Comparison of ENCODE assay signal across 8 cellular contexts in genomic region chr22:41468381-41469217, GRCh38. TPM values are rescaled to one million over a fixed set of nuclear protein-coding genes. Genes with fewer than 3 reads are reported as not detected.
A peak's percentile ranks its signal among the peaks of the same experiment; 100 is the strongest.
DNase-seq lines count a peak whose midpoint lies in the region; ATAC-seq and TF ChIP-seq lines count a peak whose summit lies in the region.

Gene ACO2, plus strand, starts transcription at chr22:41469117. Its CDS starts 30 bp downstream, at chr22:41469147.
Gene PHF5A, minus strand, starts transcription at chr22:41468692. Its CDS starts 39 bp downstream, at chr22:41468653.

- peaks cover 8% of the 10 kb centered on the region for H3K4me1 ChIP-seq in colonic mucosa

- peaks cover 38% of the 10 kb centered on the region for H3K36me3 Mint-ChIP-seq in activated CD4-positive, alpha-beta T cell treated with anti-CD3 and anti-CD28 coated beads, Interleukin-2, amount 10 ng/mL, durations not matched to agents 24 days and 14 days (ENCODE audit: low read depth)

- intact Hi-C loops in activated CD4-positive, alpha-beta T cell treated with anti-CD3 and anti-CD28 coated beads, Interleukin-2, amount 10 ng/mL, durations not matched to agents 24 days and 14 days (cut with micrococcal nuclease): loop anchor here (1.0 to 2.0 kb wide), 5 partner anchors 20 to 182 kb away; partner anchors contain the start of genes POLR3H, RANGAP1 and TEF
- intact Hi-C loops in colonic mucosa (cut with DNase I): no loop called here

- H3K27me3 Mint-ChIP-seq in activated CD4-positive, alpha-beta T cell treated with anti-CD3 and anti-CD28 coated beads, Interleukin-2, amount 10 ng/mL, durations not matched to agents 24 days and 14 days: no peaks in the 10 kb centered on the region

- peak within 1 kb of the TSS; percentile 97 for H3K27ac Mint-ChIP-seq in activated CD4-positive, alpha-beta T cell treated with anti-CD3 and anti-CD28 coated beads, Interleukin-2, amount 10 ng/mL, durations not matched to agents 24 days and 14 days

- peak; percentile 92 for ATAC-seq in GM19324 (IDR thresholded peaks at IDR 0.05; ENCODE audit: low FRiP score, unreplicated experiment)
- peak; percentile 56 for ATAC-seq in HG03469 (IDR thresholded peaks at IDR 0.05; ENCODE audit: unreplicated experiment)

- TF ChIP-seq CTCF in BJ (IDR thresholded peaks at IDR 0.05; ENCODE audit: insufficient read depth, low read depth, low read length) (no peak), colonic mucosa (IDR thresholded peaks at IDR 0.05) (no peak)

- H3K27ac ChIP-seq in colonic mucosa: peak within 1 kb of the TSS; percentile 78
- H3K27ac ChIP-seq in layer of hippocampus (ENCODE audit: low read depth, low read length): peak within 1 kb of the TSS; percentile 97

- POLR2A ChIA-PET in BJ (lab: Charles Lee): interaction anchor here (0.5 to 0.9 kb wide), 4 partner anchors 15 to 22 kb away, joined by 3 to 5 read pairs (median 4); partner anchors contain the start of gene TOB2

- CTCF ChIA-PET in BJ (lab: Yijun Ruan, JAX): interaction anchor here (1.0 to 2.6 kb wide), 4 partner anchors 13 to 65 kb away, joined by 3 to 10 read pairs (median 4); no protein-coding TSS in a partner anchor

- H3K9ac ChIP-seq in colonic mucosa (ENCODE audit: low read depth in 2 of 2, low read length in 2 of 2): peak within 1 kb of the TSS; percentile 89 to 94

- peaks cover 5% of the 10 kb centered on the region for H3K36me3 ChIP-seq in BJ (ENCODE audit: control insufficient read depth, insufficient read depth, low read length)
- peaks cover 12% of the 10 kb centered on the region for H3K36me3 ChIP-seq in colonic mucosa

- H3K4me3 ChIP-seq in BJ (ENCODE audit: low read depth, low read length) (peak within 1 kb of the TSS; percentile 82), colonic mucosa (peak within 1 kb of the TSS; percentile 80)

- H3K9me3 ChIP-seq in colonic mucosa: no peaks in the 10 kb centered on the region

- peaks cover 35% of the 10 kb centered on the region for H3K4me1 Mint-ChIP-seq in activated CD4-positive, alpha-beta T cell treated with anti-CD3 and anti-CD28 coated beads, Interleukin-2, amount 10 ng/mL, durations not matched to agents 24 days and 14 days

- no peaks in the 10 kb centered on the region for H3K27me3 ChIP-seq in BJ (ENCODE audit: control insufficient read depth, insufficient read depth, low read length)
- H3K27me3 ChIP-seq in colonic mucosa: no peaks in the 10 kb centered on the region
- no peaks in the 10 kb centered on the region for H3K27me3 ChIP-seq in layer of hippocampus (ENCODE audit: control insufficient read depth, insufficient read depth, low read length)

- DNase-seq in BJ (ENCODE audit: low read depth) (peak; percentile 83), NCI-H526 treated with DMSO at 0.1 percent for 48 hours (lab: John Stamatoyannopoulos, UW) (peak; percentile 92), colonic mucosa (peak; percentile 98)
- peak; percentile 100 for DNase-seq in activated CD4-positive, alpha-beta T cell treated with anti-CD3 and anti-CD28 coated beads, Interleukin-2, amount 10 ng/mL, durations not matched to agents 24 days and 14 days
- DNase-seq in stimulated activated CD4-positive, alpha-beta T cell treated with anti-CD3 and anti-CD28 coated beads, Interleukin-1b, Interleukin-23, amount 100 ng/mL, for 4 hours (ENCODE audit: low read depth in 2 of 2): peak; percentile 95 to 97

- peak within 1 kb of the TSS; percentile 86 for H3K4me3 Mint-ChIP-seq in activated CD4-positive, alpha-beta T cell treated with anti-CD3 and anti-CD28 coated beads, Interleukin-2, amount 10 ng/mL, durations not matched to agents 24 days and 14 days

- no peaks in the 10 kb centered on the region for H3K9me3 Mint-ChIP-seq in activated CD4-positive, alpha-beta T cell treated with anti-CD3 and anti-CD28 coated beads, Interleukin-2, amount 10 ng/mL, durations not matched to agents 24 days and 14 days

RNA-seq across cellular contexts. Expression of gene ACO2, which starts in this region (rescaled TPM):
- polyA plus RNA-seq in BJ (2011; rRNA removed): 20.5 and 60.5 TPM in 2 replicates
- 29.4 and 44.6 TPM in 2 replicates for polyA minus RNA-seq in BJ (2011; rRNA and poly(A)+ RNA removed)
- total RNA-seq in activated CD4-positive, alpha-beta T cell treated with anti-CD3 and anti-CD28 coated beads, Interleukin-2, amount 10 ng/mL, durations not matched to agents 24 days and 14 days: 103 and 104 TPM in 2 replicates
- 100 to 1,000 TPM; 254 to 268 TPM for total RNA-seq in colonic mucosa

RNA-seq across cellular contexts. Expression of gene PHF5A, which starts in this region (rescaled TPM):
- polyA plus RNA-seq in BJ (2011; rRNA removed): 44.3 and 57.9 TPM in 2 replicates
- 14.3 and 18.3 TPM in 2 replicates for polyA minus RNA-seq in BJ (2011; rRNA and poly(A)+ RNA removed)
- 90.3 and 98.3 TPM in 2 replicates for total RNA-seq in activated CD4-positive, alpha-beta T cell treated with anti-CD3 and anti-CD28 coated beads, Interleukin-2, amount 10 ng/mL, durations not matched to agents 24 days and 14 days
- 10 to 100 TPM; 39.5 to 55.0 TPM for total RNA-seq in colonic mucosa

Comparison
In these comparisons a context has a peak if more than half of its experiments do, and no peak if none do; other contexts are left out.
1. Peak in every context shown above with its lines: DNase-seq, ATAC-seq, H3K4me3 ChIP-seq and H3K27ac ChIP-seq.